22 cellular contexts compared by ENCODE assay signal in the genomic region with DNA sequence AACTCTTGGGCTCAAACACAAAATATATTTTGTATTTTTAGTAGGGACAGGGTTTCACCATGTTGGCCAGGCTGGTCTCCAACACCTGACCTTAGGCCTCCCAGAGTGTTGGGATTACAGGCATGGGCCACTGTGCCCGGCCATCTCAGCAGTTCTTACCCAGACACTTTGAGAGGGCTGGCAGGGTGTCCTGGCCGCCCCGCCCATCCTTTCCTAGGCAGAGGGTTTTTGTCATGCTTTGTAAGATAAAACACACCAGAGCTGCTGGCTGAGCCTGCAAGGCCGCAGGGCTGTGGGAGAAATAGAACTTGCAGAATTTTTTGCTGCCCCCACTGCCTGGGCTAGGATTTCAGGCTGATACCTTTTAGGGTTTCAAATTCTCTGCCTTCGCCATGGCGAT. TPM values are rescaled to one million over a fixed set of nuclear protein-coding genes. Genes with fewer than 3 reads are reported as not detected.
"Had no signal": no experiment of that assay in that cellular context is flagged by ENCODE, and none has a peak within 500 bp of the region (broad histone marks: within the 10 kb centered on the region; RNA-seq: fewer than 3 reads in every experiment).

No MANE protein-coding gene starts in this region.

- H3K4me3 ChIP-seq: SJCRH30 had no signal

- DNase-seq: KBM-7, MV-4-11, NCI-H1048, NCI-H1105, NCI-H1417, NCI-H1436 treated with DMSO at 0.1 percent for 48 hours, NCI-H1694, NCI-H187 treated with DMSO at 0.1 percent for 48 hours, NCI-H2029 treated with DMSO at 0.1 percent for 48 hours, NCI-H226, NCI-H446, NCI-H510A, NCI-H524 treated with DMSO at 0.1 percent for 48 hours, NCI-H69, NCI-H774, RPMI8226, SHP77 treated with DMSO at 0.1 percent for 48 hours, SJCRH30 had no signal

- ATAC-seq: SK-N-SH treated with all-trans-retinoic acid at 6 μM for 48 hours had no signal

- H3K27ac ChIP-seq: HL-60, SJCRH30 had no signal

- H3K36me3 ChIP-seq: SJCRH30 had no signal

RNA-seq across cellular contexts. Expression of gene SEC14L5, which starts 29.9 kb away (rescaled TPM):
- total RNA-seq: LHCN-M2, MCF 10A, SJCRH30 had no signal
